8 cellular contexts compared by ENCODE assay signal in genomic region chr1:204989266-204990058, GRCh38. TPM values are rescaled to one million over a fixed set of nuclear protein-coding genes. Genes with fewer than 3 reads are reported as not detected.
A peak's percentile ranks its signal among the peaks of the same experiment; 100 is the strongest.
DNase-seq lines count a peak whose midpoint lies in the region; ATAC-seq and TF ChIP-seq lines count a peak whose summit lies in the region.

No MANE protein-coding gene starts in this region.

- H3K4me1 Mint-ChIP-seq in activated T-cell treated with anti-CD3 and anti-CD28 coated beads, Interleukin-2, amount 50 U/mL, for 72 hours (ENCODE audit: low read depth): peaks cover 16% of the 10 kb centered on the region

- H3K4me3 Mint-ChIP-seq in activated T-cell treated with anti-CD3 and anti-CD28 coated beads, Interleukin-2, amount 50 U/mL, for 72 hours: no peak overlapping the region

- no peaks in the 10 kb centered on the region for H3K36me3 Mint-ChIP-seq in activated T-cell treated with anti-CD3 and anti-CD28 coated beads, Interleukin-2, amount 50 U/mL, for 72 hours (ENCODE audit: insufficient read depth in 2 of 2)

- POLR2A ChIA-PET in PC-9 (lab: Charles Lee; ENCODE audit: unreplicated experiment): no interaction called here

- peak; percentile 99 for TF ChIP-seq RAD21 in neural cell (conservative IDR thresholded peaks at IDR 0.05)

- H3K27me3 Mint-ChIP-seq in activated T-cell treated with anti-CD3 and anti-CD28 coated beads, Interleukin-2, amount 50 U/mL, for 72 hours (ENCODE audit: low read depth): no peaks in the 10 kb centered on the region

- H3K4me3 ChIP-seq in PC-9 (no peak overlapping the region), fibroblast of pulmonary artery (replicated peaks; ENCODE audit: low read depth, low read length) (no peak overlapping the region), neural cell (ENCODE audit: low read length) (no peak overlapping the region)

- no TSS peak for BruUV-seq in PC-9 (replicated peaks; lab: Mats Ljungman, UMichigan)

- intact Hi-C loops in PC-9 (cut with micrococcal nuclease; ENCODE audit: unreplicated experiment): loop anchor here (1.0 kb wide), 3 partner anchors 72 to 267 kb away; no protein-coding TSS in a partner anchor

- peak overlapping the region; percentile 26 for H3K9ac ChIP-seq in neural cell (ENCODE audit: low read length)

- H3K27me3 ChIP-seq in PC-9 (ENCODE audit: insufficient read depth, low read depth): peaks cover 99% of the 10 kb centered on the region
- no peaks in the 10 kb centered on the region for H3K27me3 ChIP-seq in neural cell (ENCODE audit: insufficient read depth, low read depth, low read length)

- peak; percentile 18 for DNase-seq in DMS79 (lab: John Stamatoyannopoulos, UW)
- peak; percentile 75 to 76 for DNase-seq in Kasumi-1 (lab: John Stamatoyannopoulos, UW)
- peak in 1 of 2 experiments; percentile 68 for DNase-seq in PC-9
- peak; percentile 65 to 69 for DNase-seq in activated T-cell treated with anti-CD3 and anti-CD28 coated beads, Interleukin-2, amount 50 U/mL, for 72 hours
- DNase-seq in fibroblast of pulmonary artery (ENCODE audit: low read depth): peak; percentile 76

- CTCF ChIA-PET in PC-9 (lab: Charles Lee): interaction anchor here (0.6 to 1.8 kb wide), 3 partner anchors 24 to 325 kb away, joined by 3 to 25 read pairs (median 3); no protein-coding TSS in a partner anchor

- no peaks in the 10 kb centered on the region for H3K79me2 ChIP-seq in PC-9 (ENCODE audit: low read depth)
- H3K79me2 ChIP-seq in neural cell (replicated peaks; ENCODE audit: insufficient read depth, low read length): no peaks in the 10 kb centered on the region

- H3K36me3 ChIP-seq in PC-9 (ENCODE audit: low read depth) (no peaks in the 10 kb centered on the region), neural cell (ENCODE audit: insufficient read depth, low read length) (peaks cover 7% of the 10 kb centered on the region)

- no peak overlapping the region for H3K4me2 ChIP-seq in PC-9
- no peak overlapping the region for H3K4me2 ChIP-seq in neural cell (ENCODE audit: low read length)

- no peaks in the 10 kb centered on the region for H3K9me3 ChIP-seq in PC-9 (ENCODE audit: insufficient read depth, low read depth)
- H3K9me3 ChIP-seq in neural cell (ENCODE audit: low read length): no peaks in the 10 kb centered on the region

- no peak overlapping the region for H2AFZ ChIP-seq in PC-9
- no peak overlapping the region for H2AFZ ChIP-seq in neural cell (ENCODE audit: low read depth, low read length)

- H3F3A ChIP-seq in PC-9 (ENCODE audit: insufficient read depth, low read depth) (no peaks in the 10 kb centered on the region), neural cell (ENCODE audit: insufficient read depth, low read length, poor library complexity, severe bottlenecking) (no peaks in the 10 kb centered on the region)

- H3K9me3 Mint-ChIP-seq in activated T-cell treated with anti-CD3 and anti-CD28 coated beads, Interleukin-2, amount 50 U/mL, for 72 hours: no peaks in the 10 kb centered on the region

- ATAC-seq in activated T-cell treated with anti-CD3 and anti-CD28 coated beads, Interleukin-2, amount 50 U/mL, for 72 hours (replicated peaks in 1 of 2): peak; percentile 73 to 81
- ATAC-seq in HG02870 (IDR thresholded peaks at IDR 0.05; ENCODE audit: unreplicated experiment): no peak

- H3K27ac ChIP-seq in PC-9 (no peak overlapping the region), neural cell (ENCODE audit: low read length) (peak overlapping the region; percentile 32), temporal lobe (ENCODE audit: low read depth, low read length) (peak overlapping the region; percentile 100)

- no peak for TF ChIP-seq EP300 in neural cell (conservative IDR thresholded peaks at IDR 0.05; ENCODE audit: poor library complexity, severe bottlenecking)

- H4K20me1 ChIP-seq in PC-9 (ENCODE audit: insufficient read depth) (no peaks in the 10 kb centered on the region), neural cell (ENCODE audit: insufficient read depth) (no peaks in the 10 kb centered on the region)

- H3K4me1 ChIP-seq in PC-9 (replicated peaks; ENCODE audit: insufficient read depth): no peaks in the 10 kb centered on the region

- TF ChIP-seq CTCF in PC-9 (conservative IDR thresholded peaks at IDR 0.05) (peak; percentile 93), fibroblast of pulmonary artery (IDR thresholded peaks at IDR 0.05; ENCODE audit: low read length, missing control alignments) (no peak), neural cell (IDR thresholded peaks at IDR 0.05; ENCODE audit: poor library complexity, severe bottlenecking) (peak; percentile 99)

- no peaks in the 10 kb centered on the region for H3K9me2 ChIP-seq in PC-9 (ENCODE audit: insufficient read depth)
- no peaks in the 10 kb centered on the region for H3K9me2 ChIP-seq in neural cell (ENCODE audit: insufficient read depth, low read length)

- no peak overlapping the region for H3K27ac Mint-ChIP-seq in activated T-cell treated with anti-CD3 and anti-CD28 coated beads, Interleukin-2, amount 50 U/mL, for 72 hours

TF ChIP-seq in neural cell, 6 proteins besides CTCF, POLR2A, EP300 and RAD21:
- no peak for TF ChIP-seq POLR2AphosphoS5 (IDR thresholded peaks at IDR 0.05)
- peak; percentile 97 for TF ChIP-seq SMC3 (conservative IDR thresholded peaks at IDR 0.05; ENCODE audit: poor library complexity)
- no peak for TF ChIP-seq TAF1 (IDR thresholded peaks at IDR 0.05; ENCODE audit: low read depth)
- peak; percentile 46 for TF ChIP-seq MXI1 (conservative IDR thresholded peaks at IDR 0.05; ENCODE audit: poor library complexity, severe bottlenecking)

RNA-seq across cellular contexts. Expression of gene CNTN2, which starts 53.5 kb away (rescaled TPM):
- total RNA-seq in PC-9 (2021) (not detected in 2 replicates), temporal lobe (23.4 TPM)
- total RNA-seq in activated T-cell treated with anti-CD3 and anti-CD28 coated beads, Interleukin-2, amount 50 U/mL, for 72 hours: not detected
- 3.2 and 5.0 TPM in 2 replicates for polyA plus RNA-seq in neural cell
- 14.1 and 14.9 TPM in 2 replicates for polyA minus RNA-seq in neural cell

Comparison
In these comparisons a context has a peak if more than half of its experiments do, and no peak if none do; other contexts are left out.
1. RNA of gene CNTN2, which starts 53.5 kb away (total RNA-seq): 23.4 TPM in temporal lobe (single experiment); not detected in PC-9 and not detected in activated T-cell treated with anti-CD3 and anti-CD28 coated beads, Interleukin-2, amount 50 U/mL, for 72 hours; every median in the first group is over 10 times any median in the second.